11 cellular contexts compared by ENCODE assay signal in genomic region chr12:15662303-15662980, GRCh38.
DNase-seq lines count a peak whose midpoint lies in the region; TF ChIP-seq lines count a peak whose summit lies in the region.
"Had no signal": no experiment of that assay in that cellular context is flagged by ENCODE, and none has a peak within 500 bp of the region (broad histone marks: within the 10 kb centered on the region; RNA-seq: fewer than 3 reads in every experiment).

No MANE protein-coding gene starts in this region.

- TSS peak; percentile 66 for BruUV-seq in PC-9 (replicated peaks; lab: Mats Ljungman, UMichigan)

- POLR2A ChIA-PET in PC-9 (lab: Charles Lee; ENCODE audit: unreplicated experiment): interaction anchor here (0.6 to 1.1 kb wide), 5 partner anchors 18 to 119 kb away, joined by 3 to 41 read pairs (median 6); no protein-coding TSS in a partner anchor

- H3K79me2 ChIP-seq in PC-9 (ENCODE audit: low read depth): no peaks in the 10 kb centered on the region

- H3K9me3 ChIP-seq in PC-9 (ENCODE audit: insufficient read depth, low read depth): 0 out of 2 replicates have a peak, but pooled peaks cover 7% of the 10 kb centered on the region

- intact Hi-C loops in PC-9 (cut with micrococcal nuclease; ENCODE audit: unreplicated experiment): loop anchor here (1.0 to 2.0 kb wide), 6 partner anchors 20 to 192 kb away; partner anchors contain the start of gene EPS8

- CTCF ChIA-PET in PC-9 (lab: Charles Lee): interaction anchor here (0.7 to 1.7 kb wide), 5 partner anchors 24 to 193 kb away, joined by 3 to 17 read pairs (median 4); no protein-coding TSS in a partner anchor

- H2AFZ ChIP-seq in PC-9: peak overlapping the region; percentile 10; the same call in 1 of the 2 replicates

- peaks cover 53% of the 10 kb centered on the region for H3K36me3 ChIP-seq in PC-9 (ENCODE audit: low read depth)

- H3K4me1 ChIP-seq in PC-9 (replicated peaks; ENCODE audit: insufficient read depth): peaks cover 23% of the 10 kb centered on the region

- H4K20me1 ChIP-seq in PC-9 (ENCODE audit: insufficient read depth): no peaks in the 10 kb centered on the region

- H3K9me2 ChIP-seq in PC-9 (ENCODE audit: insufficient read depth): no peaks in the 10 kb centered on the region

- peaks cover 22% of the 10 kb centered on the region for H3F3A ChIP-seq in PC-9 (ENCODE audit: insufficient read depth, low read depth)

- DNase-seq in COLO829 (ENCODE audit: low spot score): peak; percentile 83
- DNase-seq in PC-9: peak in 1 of 2 experiments; percentile 96
- DNase-seq in epithelial cell of proximal tubule (ENCODE audit: low read depth): peak; percentile 74
- DNase-seq in non-pigmented ciliary epithelial cell (ENCODE audit: low read depth): peak; percentile 84
- DNase-seq in activated CD4-positive, CD25-positive, alpha-beta regulatory T cell treated with anti-CD3 and anti-CD28 coated beads, Interleukin-2, amount 50 U/mL, for 72 hours: no peak
- DNase-seq in DMS79 treated with DMSO at 0.1 percent for 48 hours (lab: John Stamatoyannopoulos, UW): no peak
- DNase-seq in effector CD4-positive, alpha-beta T cell: no peak
- DNase-seq in medulla oblongata (ENCODE audit: extremely low spot score): no peak
- DNase-seq: activated T-cell treated with anti-CD3 and anti-CD28 coated beads, Interleukin-2, amount 50 U/mL, for 24 hours; kidney; MV-4-11 had no signal

- H3K27ac ChIP-seq in PC-9: peak overlapping the region; percentile 97

- TF ChIP-seq CTCF in PC-9 (conservative IDR thresholded peaks at IDR 0.05) (no peak), epithelial cell of proximal tubule (conservative IDR thresholded peaks at IDR 0.05; ENCODE audit: low read depth, low read length) (no peak)

- H3K27me3 ChIP-seq in PC-9 (ENCODE audit: insufficient read depth, low read depth): no peaks in the 10 kb centered on the region

- H3K4me3 ChIP-seq in PC-9: peak overlapping the region; percentile 13; the same call in 1 of the 2 replicates
- H3K4me3 ChIP-seq in epithelial cell of proximal tubule (ENCODE audit: low read depth, low read length): no peak overlapping the region

- peak overlapping the region; percentile 60 for H3K4me2 ChIP-seq in PC-9

Comparison
In these comparisons a context has a peak if more than half of its experiments do, and no peak if none do; other contexts are left out.
1. DNase-seq: peak in COLO829 (single experiment), epithelial cell of proximal tubule (single experiment) and non-pigmented ciliary epithelial cell (single experiment); none in activated CD4-positive, CD25-positive, alpha-beta regulatory T cell treated with anti-CD3 and anti-CD28 coated beads, Interleukin-2, amount 50 U/mL, for 72 hours (single experiment), DMS79 treated with DMSO at 0.1 percent for 48 hours (single experiment), effector CD4-positive, alpha-beta T cell (single experiment) and medulla oblongata (single experiment).